ENCODE assay signal across 19 cellular contexts in genomic region chr11:2581151-2581930, GRCh38.
DNase-seq lines count a peak whose midpoint lies in the region; ATAC-seq and TF ChIP-seq lines count a peak whose summit lies in the region.
"Had no signal": no experiment of that assay in that cellular context is flagged by ENCODE, and none has a peak within 500 bp of the region (broad histone marks: within the 10 kb centered on the region; RNA-seq: fewer than 3 reads in every experiment).

No MANE protein-coding gene starts in this region.

- H2AK5ac ChIP-seq in IMR-90 (ENCODE audit: low read depth, low read length): no peak overlapping the region

- ATAC-seq in IMR-90 (ENCODE audit: low read depth) (no peak), HG02885 (IDR thresholded peaks at IDR 0.05; ENCODE audit: poor library complexity, unreplicated experiment) (no peak)
- ATAC-seq: activated naive CD4-positive, alpha-beta T cell treated with anti-CD3 and anti-CD28 coated beads, Interleukin-2, amount 50 U/mL, for 72 hours; esophagus mucosa; GM12878 had no signal

- no peaks in the 10 kb centered on the region for H3K9me3 Mint-ChIP-seq in osteocyte (ENCODE audit: unreplicated experiment)
- H3K9me3 Mint-ChIP-seq: activated naive CD4-positive, alpha-beta T cell treated with anti-CD3 and anti-CD28 coated beads, Interleukin-2, amount 50 U/mL, for 72 hours had no signal

- no peak overlapping the region for H3K18ac ChIP-seq in IMR-90 (ENCODE audit: low read depth, low read length)

- 94% methylated on average over 14 of the region's 22 CpGs; no CpG with 5 or more reads in 1 of the 2 experiments for WGBS in IMR-90 (ENCODE audit: extremely low coverage in 2 of 2, insufficient read length in 1 of 2), 2 experiments

- H3K9ac ChIP-seq in BLaER1 (0 out of 2 replicates have a peak overlapping the region, but pooled peaks have one; percentile 6), IMR-90 (ENCODE audit: low read depth, low read length) (no peak overlapping the region)

- no peak overlapping the region for H2BK15ac ChIP-seq in IMR-90 (ENCODE audit: low read depth, low read length)

- BruUV-seq in IMR-90 (replicated peaks; lab: Mats Ljungman, UMichigan): no TSS peak

- H2BK120ac ChIP-seq in IMR-90 (ENCODE audit: low read depth, low read length): no peak overlapping the region

- H3K79me1 ChIP-seq in IMR-90 (ENCODE audit: low read depth in 1 of 2, low read length in 2 of 2): no peaks in the 10 kb centered on the region

- TF ChIP-seq RAD21 in IMR-90 (IDR thresholded peaks at IDR 0.05; ENCODE audit: low read length): no peak

- H3K4me1 ChIP-seq in BLaER1 (peaks cover 56% of the 10 kb centered on the region), IMR-90 (ENCODE audit: control insufficient read depth, insufficient read depth, low read length) (no peaks in the 10 kb centered on the region)

- H3K9me3 ChIP-seq in BLaER1 (no peaks in the 10 kb centered on the region), IMR-90 (ENCODE audit: control insufficient read depth, insufficient read depth, low read length) (no peaks in the 10 kb centered on the region)

- intact Hi-C loops in IMR-90 (cut with micrococcal nuclease) (no loop called here), cardiac septum (cut with DNase I) (no loop called here)

- H3K36me3 Mint-ChIP-seq in osteocyte (ENCODE audit: unreplicated experiment): no peaks in the 10 kb centered on the region
- H3K36me3 Mint-ChIP-seq: activated naive CD4-positive, alpha-beta T cell treated with anti-CD3 and anti-CD28 coated beads, Interleukin-2, amount 50 U/mL, for 72 hours had no signal

- in situ Hi-C loops in IMR-90 (cut with MboI; ENCODE audit: low sequenced_read_pairs): no loop called here
- in situ Hi-C loops in brain microvascular endothelial cell (cut with HindIII; ENCODE audit: low pct_ligation_motif_present, low sequenced_read_pairs): no loop called here

- no peak overlapping the region for H3K14ac ChIP-seq in IMR-90 (replicated peaks; ENCODE audit: low read depth, low read length)

- no peak overlapping the region for H4K91ac ChIP-seq in IMR-90 (ENCODE audit: insufficient read depth, low read depth, low read length)

- H2BK20ac ChIP-seq in IMR-90 (ENCODE audit: low read depth, low read length): no peak overlapping the region

- TF ChIP-seq POLR2A in IMR-90 (IDR thresholded peaks at IDR 0.05; ENCODE audit: low read depth, low read length): no peak

- H2AK9ac ChIP-seq in IMR-90 (replicated peaks; ENCODE audit: low read depth, low read length, poor library complexity): no peak overlapping the region

- H4K20me1 ChIP-seq in BLaER1: no peaks in the 10 kb centered on the region
- H4K20me1 ChIP-seq in IMR-90 (ENCODE audit: insufficient read depth, low read length): no peaks in the 10 kb centered on the region

- peaks cover 9% of the 10 kb centered on the region for H3K4me1 Mint-ChIP-seq in osteocyte (ENCODE audit: unreplicated experiment)
- H3K4me1 Mint-ChIP-seq: B cell had no signal

- dilution Hi-C loops in IMR-90 (cut with HindIII; ENCODE audit: low sequenced_read_pairs, unreplicated experiment): no loop called here

- H2AFZ ChIP-seq in IMR-90 (replicated peaks; ENCODE audit: low read length, poor library complexity): peak overlapping the region; percentile 21
- H2AFZ ChIP-seq: hepatocyte, PC-9 had no signal

- no peak overlapping the region for H4K8ac ChIP-seq in IMR-90 (ENCODE audit: low read depth in 2 of 2, low read length in 2 of 2)

- no peak for DNase-seq in IMR-90
- DNase-seq in cardiac septum (ENCODE audit: low spot score): peak; percentile 60
- DNase-seq in osteocyte (ENCODE audit: extremely low spot score, unreplicated experiment): peak; percentile 82
- DNase-seq in medulla oblongata (ENCODE audit: extremely low spot score): no peak
- no peak for DNase-seq in brain microvascular endothelial cell
- DNase-seq in HuH-7 (ENCODE audit: low spot score): no peak
- DNase-seq: activated CD4-positive, alpha-beta T cell treated with anti-CD3 and anti-CD28 coated beads, Interleukin-2, amount 50 U/mL, for 48 hours; cerebellar nuclear complex; NCI-H345; occipital lobe; PC-9 had no signal

- no peaks in the 10 kb centered on the region; the same call in 1 of the 2 replicates for H3K9me1 ChIP-seq in IMR-90 (ENCODE audit: insufficient read depth, low read length)

- TF ChIP-seq CTCF in IMR-90 (conservative IDR thresholded peaks at IDR 0.05; ENCODE audit: low read depth, low read length) (no peak), osteocyte (IDR thresholded peaks at IDR 0.05) (no peak), brain microvascular endothelial cell (IDR thresholded peaks at IDR 0.05; ENCODE audit: low read depth, low read length, missing control alignments) (no peak)

- no peak overlapping the region for H3K4me3 Mint-ChIP-seq in osteocyte (ENCODE audit: unreplicated experiment)
- H3K4me3 Mint-ChIP-seq: B cell had no signal

- H3K4ac ChIP-seq in IMR-90 (ENCODE audit: low read depth, low read length): no peak overlapping the region

- POLR2A ChIA-PET in IMR-90 (lab: Charles Lee; ENCODE audit: unreplicated experiment): no interaction called here

- H3K23ac ChIP-seq in IMR-90 (ENCODE audit: low read depth, low read length): no peak overlapping the region

- H3K27ac Mint-ChIP-seq in osteocyte (ENCODE audit: unreplicated experiment): no peak overlapping the region
- H3K27ac Mint-ChIP-seq: activated naive CD4-positive, alpha-beta T cell treated with anti-CD3 and anti-CD28 coated beads, Interleukin-2, amount 50 U/mL, for 72 hours; B cell had no signal

- H3K36me3 ChIP-seq in BLaER1 (no peaks in the 10 kb centered on the region), IMR-90 (ENCODE audit: control insufficient read depth, insufficient read depth, low read length) (no peaks in the 10 kb centered on the region), brain microvascular endothelial cell (replicated peaks) (no peaks in the 10 kb centered on the region)

- no peaks in the 10 kb centered on the region for H3K27me3 Mint-ChIP-seq in osteocyte (ENCODE audit: unreplicated experiment)
- H3K27me3 Mint-ChIP-seq: B cell had no signal

- no peak overlapping the region for H3K56ac ChIP-seq in IMR-90 (ENCODE audit: extremely low read depth, insufficient read depth, low read length)

- H3K4me3 ChIP-seq in BLaER1 (no peak overlapping the region), IMR-90 (ENCODE audit: insufficient read depth, low read depth, low read length) (no peak overlapping the region), brain microvascular endothelial cell (ENCODE audit: low read depth, low read length) (no peak overlapping the region)
- H3K4me3 ChIP-seq: GM12878, hepatocyte, lung, PC-9 had no signal

- no peak overlapping the region for H2BK5ac ChIP-seq in IMR-90 (ENCODE audit: low read depth, low read length, poor library complexity, severe bottlenecking)

- no peak overlapping the region for H4K5ac ChIP-seq in IMR-90 (ENCODE audit: low read depth, low read length)

- CTCF ChIA-PET in IMR-90 (lab: Yijun Ruan, JAX): no interaction called here

- H3K27me3 ChIP-seq in BLaER1 (no peaks in the 10 kb centered on the region), IMR-90 (ENCODE audit: control insufficient read depth, insufficient read depth, low read length) (peaks cover 14% of the 10 kb centered on the region; the same call in 1 of the 2 replicates), brain microvascular endothelial cell (replicated peaks) (no peaks in the 10 kb centered on the region)
- H3K27me3 ChIP-seq: hepatocyte had no signal

- H3K4me2 ChIP-seq in BLaER1 (peak overlapping the region; percentile 73), IMR-90 (ENCODE audit: low read depth, low read length) (no peak overlapping the region)
- H3K4me2 ChIP-seq: hepatocyte, PC-9 had no signal

- H3K27ac ChIP-seq in BLaER1 (no peak overlapping the region), IMR-90 (ENCODE audit: insufficient read depth, low read length) (no peak overlapping the region), brain microvascular endothelial cell (no peak overlapping the region)
- H3K27ac ChIP-seq: hepatocyte, PC-9 had no signal

TF ChIP-seq in IMR-90, 13 proteins besides CTCF, POLR2A, EP300 and RAD21:
- TF ChIP-seq NFE2L2 (IDR thresholded peaks at IDR 0.05; ENCODE audit: low read depth, low read length): no peak
- no peak for TF ChIP-seq SMC3 (IDR thresholded peaks at IDR 0.05; ENCODE audit: low read depth, low read length)
- TF ChIP-seq MXI1 (IDR thresholded peaks at IDR 0.05; ENCODE audit: borderline replicate concordance, low read depth, low read length): no peak
- TF ChIP-seq FOS (IDR thresholded peaks at IDR 0.05; ENCODE audit: low read depth, low read length): no peak
- TF ChIP-seq CEBPB (IDR thresholded peaks at IDR 0.05; ENCODE audit: low read depth, low read length): no peak
- no peak for TF ChIP-seq RCOR1 (IDR thresholded peaks at IDR 0.05; ENCODE audit: insufficient replicate concordance, low read length)
- no peak for TF ChIP-seq BHLHE40 (IDR thresholded peaks at IDR 0.05; ENCODE audit: low read depth, low read length)
- no peak for TF ChIP-seq MAFK (IDR thresholded peaks at IDR 0.05; ENCODE audit: low read depth, low read length)
- no peak for TF ChIP-seq USF2 (IDR thresholded peaks at IDR 0.05; ENCODE audit: low read depth, low read length)
- no peak for TF ChIP-seq RFX5 (IDR thresholded peaks at IDR 0.05; ENCODE audit: low read depth, low read length)
- no peak for TF ChIP-seq MAZ (IDR thresholded peaks at IDR 0.05; ENCODE audit: borderline replicate concordance, low read depth, low read length)
- no peak for TF ChIP-seq CHD1 (IDR thresholded peaks at IDR 0.05; ENCODE audit: low read depth, low read length)
- TF ChIP-seq ELK1 (IDR thresholded peaks at IDR 0.05; ENCODE audit: borderline replicate concordance, low read depth, low read length): no peak

Comparison
In these comparisons a context has a peak if more than half of its experiments do, and no peak if none do; other contexts are left out.
1. DNase-seq: peak in cardiac septum (single experiment) and osteocyte (single experiment); none in IMR-90 (single experiment), medulla oblongata (single experiment), brain microvascular endothelial cell (single experiment) and HuH-7 (single experiment).